ENCODE assay signal across 9 cellular contexts in genomic region chr1:117367769-117368059, GRCh38. TPM values are rescaled to one million over a fixed set of nuclear protein-coding genes. Genes with fewer than 3 reads are reported as not detected.
A peak's percentile ranks its signal among the peaks of the same experiment; 100 is the strongest.
DNase-seq lines count a peak whose midpoint lies in the region; ATAC-seq, FAIRE-seq and TF ChIP-seq lines count a peak whose summit lies in the region.
"Had no signal": no experiment of that assay in that cellular context is flagged by ENCODE, and none has a peak within 500 bp of the region (broad histone marks: within the 10 kb centered on the region; RNA-seq: fewer than 3 reads in every experiment).

No MANE protein-coding gene starts in this region.

- no peaks in the 10 kb centered on the region for H3K27me3 ChIP-seq in A673 (replicated peaks; ENCODE audit: insufficient read depth, low read depth, low read length, poor library complexity)
- H3K27me3 ChIP-seq in SJSA1 (replicated peaks), result no peaks in the 10 kb centered on the region
- no peaks in the 10 kb centered on the region for H3K27me3 ChIP-seq in endothelial cell of umbilical vein (ENCODE audit: control insufficient read depth in 2 of 2, insufficient read depth in 2 of 2, low read length in 2 of 2)
- no peaks in the 10 kb centered on the region for H3K27me3 ChIP-seq in parathyroid adenoma (ENCODE audit: control insufficient read depth, insufficient read depth, low read length)

- no TSS peak for BruUV-seq in A673 (replicated peaks; lab: Mats Ljungman, UMichigan)
- TSS peak; percentile 44 for BruUV-seq in endothelial cell of umbilical vein (replicated peaks; lab: Mats Ljungman, UMichigan)

- TF ChIP-seq CTCF in A673 (conservative IDR thresholded peaks at IDR 0.05; ENCODE audit: low read depth, low read length), result no peak
- TF ChIP-seq CTCF in endothelial cell of umbilical vein (IDR thresholded peaks at IDR 0.05; ENCODE audit: extremely low read depth in 1 of 2, insufficient read depth in 1 of 2, low read depth in 1 of 2, low read length in 2 of 2), result no peak
- no peak for TF ChIP-seq CTCF in parathyroid adenoma (IDR thresholded peaks at IDR 0.05)

- peak overlapping the region; percentile 87 for H3K27ac ChIP-seq in A673 (ENCODE audit: low read depth, low read length, poor library complexity, severe bottlenecking)
- H3K27ac ChIP-seq in SJSA1, result no peak overlapping the region
- H3K27ac ChIP-seq in endothelial cell of umbilical vein (ENCODE audit: insufficient read depth, low read depth, low read length), result peak overlapping the region; percentile 66
- peak overlapping the region; percentile 91 for H3K27ac ChIP-seq in parathyroid adenoma

- POLR2A ChIA-PET in A673 (lab: Charles Lee; ENCODE audit: low non-redundant PET), result no interaction called here
- POLR2A ChIA-PET in endothelial cell of umbilical vein (lab: Charles Lee), result no interaction called here

- H3K9me1 ChIP-seq in endothelial cell of umbilical vein (replicated peaks; ENCODE audit: control insufficient read depth, extremely low read depth, insufficient read depth, low read length), result no peaks in the 10 kb centered on the region

- dilution Hi-C loops in endothelial cell of umbilical vein (cut with MboI; ENCODE audit: extremely low pct_ligation_motif_present, low sequenced_read_pairs), result no loop called here

- CTCF ChIA-PET in A673 (lab: Charles Lee) (no interaction called here), endothelial cell of umbilical vein (lab: Charles Lee) (interaction anchor here (1.0 kb wide), 1 partner anchor 26 kb away, joined by 3 read pairs; no protein-coding TSS in a partner anchor)

- no peak for FAIRE-seq in endothelial cell of umbilical vein (lab: Jason Lieb, UNC)
- FAIRE-seq: islet of Langerhans had no signal

- intact Hi-C loops in A673 (cut with micrococcal nuclease; ENCODE audit: unreplicated experiment), result no loop called here
- intact Hi-C loops in endothelial cell of umbilical vein (cut with micrococcal nuclease), result loop anchor here (1.0 to 10.0 kb wide), 8 partner anchors 50 to 567 kb away; partner anchors contain the start of genes TENT5C, TRIM45 and TTF2

- H3K79me2 ChIP-seq in endothelial cell of umbilical vein (ENCODE audit: control insufficient read depth, insufficient read depth, low read length) (peaks cover 40% of the 10 kb centered on the region), parathyroid adenoma (peaks cover 6% of the 10 kb centered on the region)

- H2AFZ ChIP-seq in endothelial cell of umbilical vein (ENCODE audit: low read depth, low read length) (peak overlapping the region; percentile 91), parathyroid adenoma (peak overlapping the region; percentile 78)

- H3K4me1 ChIP-seq in A673 (ENCODE audit: insufficient read depth, low read length, poor library complexity, severe bottlenecking), result peaks cover 14% of the 10 kb centered on the region
- H3K4me1 ChIP-seq in SJSA1 (replicated peaks), result peaks cover 14% of the 10 kb centered on the region
- peaks cover 33% of the 10 kb centered on the region for H3K4me1 ChIP-seq in endothelial cell of umbilical vein (ENCODE audit: control insufficient read depth, extremely low read depth, insufficient read depth, low read length)
- no peaks in the 10 kb centered on the region for H3K4me1 ChIP-seq in parathyroid adenoma

- peak overlapping the region; percentile 77 for H3K9ac ChIP-seq in endothelial cell of umbilical vein (replicated peaks; ENCODE audit: extremely low read depth, insufficient read depth, low read length)
- no peak overlapping the region for H3K9ac ChIP-seq in parathyroid adenoma

- H3K4me3 ChIP-seq in A673 (ENCODE audit: low read depth, low read length, poor library complexity, severe bottlenecking) (peak overlapping the region; percentile 83), SJSA1 (peak overlapping the region; percentile 98), endothelial cell of umbilical vein (replicated peaks in 1 of 3; ENCODE audit: insufficient read depth in 1 of 3, low read depth in 1 of 3, low read length in 3 of 3) (peak overlapping the region; percentile 92 to 96 (median 96)), parathyroid adenoma (ENCODE audit: low read depth, low read length) (peak overlapping the region; percentile 83)

- DNase-seq in A673 (ENCODE audit: low spot score), result no peak
- DNase-seq in SJSA1 (ENCODE audit: low read depth in 1 of 2, low spot score in 2 of 2), result no peak
- no peak for DNase-seq in endothelial cell of umbilical vein (ENCODE audit: low read depth, low spot score)
- no peak for DNase-seq in activated CD4-positive, CD25-positive, alpha-beta regulatory T cell treated with anti-CD3 and anti-CD28 coated beads, Interleukin-2, amount 50 U/mL, for 72 hours
- no peak for DNase-seq in GDM1 (lab: John Stamatoyannopoulos, UW)
- DNase-seq in T-helper 9 cell, result no peak

- H3K36me3 ChIP-seq in A673 (ENCODE audit: insufficient read depth, low read length, poor library complexity, severe bottlenecking) (no peaks in the 10 kb centered on the region), SJSA1 (peaks cover 13% of the 10 kb centered on the region), endothelial cell of umbilical vein (ENCODE audit: control insufficient read depth in 2 of 2, extremely low read depth in 1 of 2, insufficient read depth in 2 of 2, low read length in 2 of 2) (no peaks in the 10 kb centered on the region), parathyroid adenoma (ENCODE audit: control insufficient read depth, insufficient read depth, low read length) (no peaks in the 10 kb centered on the region)

- TF ChIP-seq POLR2A in endothelial cell of umbilical vein (IDR thresholded peaks at IDR 0.05; ENCODE audit: low read depth, low read length), result no peak

- H3K9me3 ChIP-seq in A673 (ENCODE audit: low read depth, low read length, poor library complexity, severe bottlenecking) (no peaks in the 10 kb centered on the region), SJSA1 (replicated peaks) (0 out of 2 replicates have a peak, but pooled peaks cover 4% of the 10 kb centered on the region), endothelial cell of umbilical vein (replicated peaks; ENCODE audit: control insufficient read depth, insufficient read depth, low read length) (no peaks in the 10 kb centered on the region), parathyroid adenoma (ENCODE audit: control insufficient read depth, low read length) (no peaks in the 10 kb centered on the region)

- H3K4me2 ChIP-seq in endothelial cell of umbilical vein (ENCODE audit: insufficient read depth, low read length) (peak overlapping the region; percentile 100), parathyroid adenoma (ENCODE audit: low read length) (peak overlapping the region; percentile 75)

- peak; percentile 1 for ATAC-seq in GM21390 (IDR thresholded peaks at IDR 0.05; ENCODE audit: unreplicated experiment)

- H4K20me1 ChIP-seq in endothelial cell of umbilical vein (replicated peaks; ENCODE audit: control insufficient read depth, extremely low read depth, insufficient read depth, low read length), result peaks cover 7% of the 10 kb centered on the region

TF ChIP-seq in endothelial cell of umbilical vein, 7 proteins besides CTCF, POLR2A, EP300 and RAD21:
- no peak for TF ChIP-seq EZH2 (IDR thresholded peaks at IDR 0.05; ENCODE audit: borderline replicate concordance, low read depth, low read length, severe bottlenecking)
- TF ChIP-seq POLR2AphosphoS5 (IDR thresholded peaks at IDR 0.05; ENCODE audit: insufficient read depth, low read depth, low read length), result no peak
- TF ChIP-seq MAX (IDR thresholded peaks at IDR 0.05; ENCODE audit: insufficient read depth, insufficient read length), result no peak
- no peak for TF ChIP-seq GATA2 (IDR thresholded peaks at IDR 0.05; ENCODE audit: insufficient read depth, insufficient read length, low read depth, low read length)
- TF ChIP-seq MYC (IDR thresholded peaks at IDR 0.05; ENCODE audit: low read depth, low read length), result no peak

RNA-seq across cellular contexts. Expression of gene MAN1A2, which starts 0.5 kb away (rescaled TPM):
- total RNA-seq in A673 (2021) (27.4 and 31.8 TPM in 2 replicates), endothelial cell of umbilical vein (36.2 and 38.3 TPM in 2 replicates)
- 27.3 and 44.6 TPM in 2 replicates for total RNA-seq in SJSA1 (2014; rRNA removed; shearing (Covaris generic))
- polyA plus RNA-seq in endothelial cell of umbilical vein, result 11.9 and 13.5 TPM in 2 replicates
- 8.9 and 9.9 TPM in 2 replicates for polyA plus RNA-seq in endothelial cell of umbilical vein (2011; cell fraction: cytosol; rRNA removed)
- polyA plus RNA-seq in endothelial cell of umbilical vein (2011; cell fraction: nucleus; rRNA removed), result 13.3 and 15.2 TPM in 2 replicates
- polyA plus RNA-seq in endothelial cell of umbilical vein (2012), result 24.4 and 36.3 TPM in 2 replicates
- 67.4 and 70.3 TPM in 2 replicates for polyA minus RNA-seq in endothelial cell of umbilical vein
- polyA minus RNA-seq in endothelial cell of umbilical vein (2011; cell fraction: cytosol; rRNA and poly(A)+ RNA removed), result 15.0 TPM
- 44.5 and 65.7 TPM in 2 replicates for polyA minus RNA-seq in endothelial cell of umbilical vein (2011; cell fraction: nucleus; rRNA and poly(A)+ RNA removed)
